ENCODE assay signal across 2 cellular contexts in genomic region chr21:32426066-32426465, GRCh38.
TF ChIP-seq lines count a peak whose summit lies in the region.

No MANE protein-coding gene starts in this region.

TF ChIP-seq in SK-N-SH, 30 proteins besides CTCF, POLR2A, EP300 and RAD21 (continued from another document):
- TF ChIP-seq USF2 (IDR thresholded peaks at IDR 0.05; ENCODE audit: borderline replicate concordance, low read depth, low read length) (no peak), TEAD4 (IDR thresholded peaks at IDR 0.05; ENCODE audit: borderline replicate concordance, insufficient read depth) (no peak)
- TF ChIP-seq, protein P1, sequence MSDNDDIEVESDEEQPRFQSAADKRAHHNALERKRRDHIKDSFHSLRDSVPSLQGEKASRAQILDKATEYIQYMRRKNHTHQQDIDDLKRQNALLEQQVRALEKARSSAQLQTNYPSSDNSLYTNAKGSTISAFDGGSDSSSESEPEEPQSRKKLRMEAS (IDR thresholded peaks at IDR 0.05; ENCODE audit: low read depth) = no peak

TF ChIP-seq in SK-N-SH treated with all-trans-retinoic acid at 6 μM for 48 hours, 23 proteins besides CTCF, POLR2A, EP300 and RAD21 (continued from another document):
- TF ChIP-seq TSHZ2 (CRISPR knock-in tag; IDR thresholded peaks at IDR 0.05) = no peak
- TF ChIP-seq CSDC2 (CRISPR knock-in tag; IDR thresholded peaks at IDR 0.05) = no peak
- TF ChIP-seq ZNF8 (CRISPR knock-in tag; IDR thresholded peaks at IDR 0.05) = no peak
- TF ChIP-seq SNAI2 (CRISPR knock-in tag; IDR thresholded peaks at IDR 0.05) = no peak
- no peak for TF ChIP-seq ARNTL (CRISPR knock-in tag; IDR thresholded peaks at IDR 0.05; ENCODE audit: borderline replicate concordance, low read depth)
- no peak for TF ChIP-seq CSRNP3 (CRISPR knock-in tag; IDR thresholded peaks at IDR 0.05)
- TF ChIP-seq ZNF70 (CRISPR knock-in tag; IDR thresholded peaks at IDR 0.05) = no peak
- no peak for TF ChIP-seq ISL1 (CRISPR knock-in tag; IDR thresholded peaks at IDR 0.05)
- no peak for TF ChIP-seq BACH2 (CRISPR knock-in tag; IDR thresholded peaks at IDR 0.05; ENCODE audit: borderline replicate concordance)
- no peak for TF ChIP-seq ZC3H10 (CRISPR knock-in tag; IDR thresholded peaks at IDR 0.05)
- TF ChIP-seq ZFP3 (CRISPR knock-in tag; IDR thresholded peaks at IDR 0.05) = no peak
